Comparison of ENCODE assay signal across 19 cellular contexts in genomic region chr3:36774072-36774471, GRCh38. TPM values are rescaled to one million over a fixed set of nuclear protein-coding genes. Genes with fewer than 3 reads are reported as not detected.
"Had no signal": no experiment of that assay in that cellular context is flagged by ENCODE, and none has a peak within 500 bp of the region (broad histone marks: within the 10 kb centered on the region; RNA-seq: fewer than 3 reads in every experiment).

No MANE protein-coding gene starts in this region.

- H3K36me3 ChIP-seq: gastroesophageal sphincter, ovary, sigmoid colon, upper lobe of right lung had no signal

- H3K27ac Mint-ChIP-seq: activated CD8-positive, alpha-beta T cell treated with anti-CD3 and anti-CD28 coated beads, Interleukin-2, amount 10 ng/mL, durations not matched to agents 7 days and 5 days; activated naive CD8-positive, alpha-beta T cell treated with anti-CD3 and anti-CD28 coated beads, Interleukin-2, amount 50 U/mL, for 24 hours; endodermal cell had no signal

- DNase-seq: activated CD8-positive, alpha-beta memory T cell treated with anti-CD3 and anti-CD28 coated beads, Interleukin-2, amount 50 U/mL, for 48 hours; activated CD8-positive, alpha-beta T cell treated with anti-CD3 and anti-CD28 coated beads, Interleukin-2, amount 10 ng/mL, durations not matched to agents 7 days and 5 days; activated naive CD4-positive, alpha-beta T cell treated with Interleukin-2 at 50 U/mL for 16 hours; activated naive CD8-positive, alpha-beta T cell treated with anti-CD3 and anti-CD28 coated beads, Interleukin-2, amount 50 U/mL, for 24 hours; central memory CD4-positive, alpha-beta T cell; dermis blood vessel endothelial cell; endodermal cell; kidney glomerular epithelial cell; ovary; sigmoid colon; stimulated activated CD4-positive, alpha-beta T cell treated with anti-CD3 and anti-CD28 coated beads, Interleukin-2, amount 100 ng/mL, for 48 hours; stimulated activated naive CD4-positive, alpha-beta T cell treated with Interleukin-2 at 50 U/mL for 16 hours; T1000; upper lobe of right lung had no signal

- H3K9me3 ChIP-seq: gastroesophageal sphincter, ovary, sigmoid colon, upper lobe of right lung had no signal

- H2AFZ ChIP-seq: hepatocyte had no signal

- H3K4me3 Mint-ChIP-seq: activated CD8-positive, alpha-beta T cell treated with anti-CD3 and anti-CD28 coated beads, Interleukin-2, amount 10 ng/mL, durations not matched to agents 7 days and 5 days; activated naive CD8-positive, alpha-beta T cell treated with anti-CD3 and anti-CD28 coated beads, Interleukin-2, amount 50 U/mL, for 24 hours; endodermal cell; neural crest cell had no signal

- ATAC-seq: activated CD8-positive, alpha-beta T cell treated with anti-CD3 and anti-CD28 coated beads, Interleukin-2, amount 10 ng/mL, durations not matched to agents 7 days and 5 days; activated naive CD8-positive, alpha-beta T cell treated with anti-CD3 and anti-CD28 coated beads, Interleukin-2, amount 50 U/mL, for 24 hours; gastroesophageal sphincter; upper lobe of right lung had no signal

- H3K9me3 Mint-ChIP-seq: activated naive CD8-positive, alpha-beta T cell treated with anti-CD3 and anti-CD28 coated beads, Interleukin-2, amount 50 U/mL, for 24 hours; endodermal cell; neural crest cell had no signal

- H3K27me3 ChIP-seq: gastroesophageal sphincter, ovary, sigmoid colon, upper lobe of right lung had no signal

- H3K4me3 ChIP-seq: gastroesophageal sphincter, hepatocyte, ovary, sigmoid colon, upper lobe of right lung had no signal

- H3K79me2 ChIP-seq: hepatocyte had no signal

- H3K4me2 ChIP-seq: hepatocyte had no signal

- H3K4me1 ChIP-seq: gastroesophageal sphincter, upper lobe of right lung had no signal

- H3K27ac ChIP-seq: gastroesophageal sphincter, hepatocyte, ovary, sigmoid colon, upper lobe of right lung, VCaP had no signal

- H3K4me1 Mint-ChIP-seq: activated naive CD8-positive, alpha-beta T cell treated with anti-CD3 and anti-CD28 coated beads, Interleukin-2, amount 50 U/mL, for 24 hours had no signal

RNA-seq across cellular contexts. Expression of gene DCLK3, which starts 9.7 kb away (rescaled TPM):
- total RNA-seq: activated CD8-positive, alpha-beta T cell treated with anti-CD3 and anti-CD28 coated beads, Interleukin-2, amount 10 ng/mL, durations not matched to agents 7 days and 5 days; astrocyte; upper lobe of right lung had no signal
- polyA plus RNA-seq: hepatocyte had no signal
